In genomic region chr15:98451268-98451667, GRCh38 we compare ENCODE assay signal across 25 cellular contexts.
"Had no signal": no experiment of that assay in that cellular context is flagged by ENCODE, and none has a peak within 500 bp of the region (broad histone marks: within the 10 kb centered on the region; RNA-seq: fewer than 3 reads in every experiment).

No MANE protein-coding gene starts in this region.

- H3K79me2 ChIP-seq: parathyroid adenoma had no signal

- ATAC-seq: psoas muscle; right lobe of liver; stimulated activated effector memory CD8-positive, alpha-beta T cell treated with anti-CD3 and anti-CD28 coated beads, Interleukin-12 subunit alpha, Interleukin-12 subunit beta, amount 100 ng/mL, for 72 hours; stimulated activated naive B cell treated with anti-CD40 and anti-IgM and Interleukin-4, amounts not matched to agents 10 μg/mL and 1 μg/mL and 100 μg/mL, for 72 hours had no signal

- H3K4me1 ChIP-seq: parathyroid adenoma, psoas muscle, right lobe of liver, sigmoid colon, stomach, thyroid gland, tibial nerve, upper lobe of left lung, vagina had no signal

- H3K9ac ChIP-seq: parathyroid adenoma had no signal

- H3K4me3 ChIP-seq: ovary, psoas muscle, right lobe of liver, sigmoid colon, stomach, thoracic aorta, thyroid gland, tibial nerve, upper lobe of left lung, vagina had no signal

- H3K27me3 ChIP-seq: ovary, right lobe of liver, sigmoid colon, thyroid gland, tibial nerve, upper lobe of left lung, vagina had no signal

- FAIRE-seq: small intestine, urothelium cell line had no signal

- H3K9me3 ChIP-seq: ovary, psoas muscle, right lobe of liver, sigmoid colon, stomach, thoracic aorta, thyroid gland, tibial nerve, upper lobe of left lung, vagina had no signal

- H3K36me3 ChIP-seq: ovary, right lobe of liver, sigmoid colon, stomach, thoracic aorta, thyroid gland, tibial nerve, upper lobe of left lung, vagina had no signal

- H3K27ac ChIP-seq: ovary, parathyroid adenoma, psoas muscle, right lobe of liver, sigmoid colon, stomach, thoracic aorta, thyroid gland, tibial nerve, upper lobe of left lung, vagina had no signal

- H2AFZ ChIP-seq: parathyroid adenoma had no signal

- DNase-seq: nephron progenitor cell; occipital lobe; ovary; posterior cingulate gyrus; psoas muscle; right cardiac atrium; right lobe of liver; sigmoid colon; small intestine; stimulated activated CD4-positive, alpha-beta T cell treated with anti-CD3 and anti-CD28 coated beads, Interleukin-15, amount 100 ng/mL, for 24 hours; stimulated activated CD4-positive, alpha-beta T cell treated with anti-CD3 and anti-CD28 coated beads, Interleukin-2, amount 100 ng/mL, for 24 hours; stimulated activated CD4-positive, alpha-beta T cell treated with anti-CD3 and anti-CD28 coated beads, Interleukin-2, amount 100 ng/mL, for 48 hours; stimulated activated CD4-positive, alpha-beta T cell treated with anti-CD3 and anti-CD28 coated beads, Interleukin-4, amount 100 ng/mL, for 24 hours; stimulated activated naive B cell treated with anti-CD40 and anti-IgM and Interleukin-4, amounts not matched to agents 10 μg/mL and 1 μg/mL and 100 μg/mL, for 72 hours; stimulated activated naive CD4-positive, alpha-beta T cell treated with Interleukin-2 at 50 U/mL for 16 hours; stomach; trophoblast cell; upper lobe of left lung had no signal
